ENCODE assay signal across 26 cellular contexts in genomic region chr2:241866896-241867631, GRCh38. TPM values are rescaled to one million over a fixed set of nuclear protein-coding genes. Genes with fewer than 3 reads are reported as not detected.
DNase-seq lines count a peak whose midpoint lies in the region; ATAC-seq, FAIRE-seq and TF ChIP-seq lines count a peak whose summit lies in the region.
"Had no signal": no experiment of that assay in that cellular context is flagged by ENCODE, and none has a peak within 500 bp of the region (broad histone marks: within the 10 kb centered on the region; RNA-seq: fewer than 3 reads in every experiment).

No MANE protein-coding gene starts in this region.

- H3K36me3 Mint-ChIP-seq in T-cell, result no peaks in the 10 kb centered on the region

- H3K4me3 Mint-ChIP-seq in T-cell, result peak overlapping the region in 1 of 3 donors; percentile 84
- H3K4me3 Mint-ChIP-seq: activated B cell treated with CpG ODN at 0.5 μM for 24 hours; activated T-cell treated with anti-CD3 and anti-CD28 coated beads, Interleukin-2, amount 50 U/mL, for 4 hours; H9 had no signal

- H3K4me1 Mint-ChIP-seq in T-cell, result peaks cover 42 to 68% (median 58%) of the 10 kb centered on the region in 3 donors

- H3K4me3 ChIP-seq in RWPE2 (ENCODE audit: severe bottlenecking) (no peak overlapping the region), kidney (ENCODE audit: low read length in 2 of 2) (no peak overlapping the region), thymus (ENCODE audit: low read length) (peak overlapping the region; percentile 14), GM23248 (no peak overlapping the region)
- H3K4me3 ChIP-seq: hepatocyte, lower lobe of right lung, MG63, upper lobe of left lung had no signal

- WGBS in thymus, result 28% methylated on average over 28 of the region's 28 CpGs
- WGBS in GM23248 (ENCODE audit: low coverage in 1 of 2, low lambda C conversion rate in 2 of 2, missing lambda C conversion rate in 2 of 2), 2 experiments, result 67 to 70% methylated on average over 28 of the region's 28 CpGs

- H3K27me3 ChIP-seq in RWPE2 (ENCODE audit: insufficient read depth, poor library complexity, severe bottlenecking) (no peaks in the 10 kb centered on the region), thymus (ENCODE audit: control insufficient read depth, insufficient read depth) (no peaks in the 10 kb centered on the region), GM23248 (replicated peaks; ENCODE audit: insufficient read depth) (peaks cover 16% of the 10 kb centered on the region)
- H3K27me3 ChIP-seq: hepatocyte, MG63 had no signal

- H3K9me3 Mint-ChIP-seq in T-cell, result no peaks in the 10 kb centered on the region
- H3K9me3 Mint-ChIP-seq: activated B cell treated with CpG ODN at 0.5 μM for 24 hours; activated T-cell treated with anti-CD3 and anti-CD28 coated beads, Interleukin-2, amount 50 U/mL, for 4 hours had no signal

- no peak for ATAC-seq in Right ventricle myocardium superior (ENCODE audit: poor library complexity)
- peak; percentile 4; the same call in 1 of the 3 replicates for ATAC-seq in RWPE2 (ENCODE audit: low read depth)
- ATAC-seq in T-cell (replicated peaks in 1 of 4), result no peak

- no peaks in the 10 kb centered on the region for H3K9me2 ChIP-seq in GM23248 (ENCODE audit: insufficient read depth)

- H3F3A ChIP-seq in GM23248 (ENCODE audit: insufficient read depth), result peaks cover 6% of the 10 kb centered on the region; the same call in 1 of the 2 replicates

- H3K27me3 Mint-ChIP-seq in T-cell, result peaks cover 10 to 28% of the 10 kb centered on the region in 2 donors

- CTCF ChIA-PET in T-cell (lab: Charles Lee), result interaction anchor here in 1 of 2 donors (0.6 kb wide), 1 partner anchor 1039 kb away, joined by 3 read pairs; no protein-coding TSS in a partner anchor

- no peak overlapping the region for H3K27ac ChIP-seq in RWPE2 (ENCODE audit: poor library complexity, severe bottlenecking)
- H3K27ac ChIP-seq in kidney (ENCODE audit: low read depth in 2 of 2, low read length in 2 of 2), result no peak overlapping the region
- H3K27ac ChIP-seq in thymus (ENCODE audit: low read depth), result peak overlapping the region; percentile 90
- no peak overlapping the region for H3K27ac ChIP-seq in GM23248
- H3K27ac ChIP-seq: C4-2B, epithelial cell of prostate, hepatocyte, lower lobe of right lung had no signal

- no peaks in the 10 kb centered on the region for H4K20me1 ChIP-seq in GM23248 (ENCODE audit: insufficient read depth)

- POLR2A ChIA-PET in T-cell (lab: Charles Lee), result interaction anchor here in 1 of 2 donors (1.9 kb wide), 1 partner anchor 104 kb away, joined by 9 read pairs; no protein-coding TSS in a partner anchor

- no peak overlapping the region for H3K4me2 ChIP-seq in GM23248 (ENCODE audit: unreplicated experiment)
- H3K4me2 ChIP-seq: hepatocyte had no signal

- TF ChIP-seq CTCF in RWPE2 (IDR thresholded peaks at IDR 0.05; ENCODE audit: poor library complexity, severe bottlenecking) (no peak), kidney (IDR thresholded peaks at IDR 0.05; ENCODE audit: borderline replicate concordance, extremely low read depth, insufficient read depth) (no peak)

- no peaks in the 10 kb centered on the region for H3K79me2 ChIP-seq in GM23248 (ENCODE audit: insufficient read depth)
- H3K79me2 ChIP-seq: hepatocyte had no signal

- DNase-seq in Right ventricle myocardium superior, result peak; percentile 32
- no peak for DNase-seq in cardiac septum (ENCODE audit: low spot score)
- DNase-seq in RWPE2 (ENCODE audit: low spot score), result no peak
- DNase-seq in kidney, result peak; percentile 68
- no peak for DNase-seq in T-cell
- no peak for DNase-seq in D341Med (ENCODE audit: low spot score)
- no peak for DNase-seq in GM23248
- DNase-seq: ACHN; activated B cell treated with CpG ODN at 0.5 μM for 24 hours; activated CD8-positive, alpha-beta memory T cell treated with anti-CD3 and anti-CD28 coated beads for 24 hours; activated naive CD4-positive, alpha-beta T cell treated with Interleukin-2 at 50 U/mL for 16 hours; activated T-cell treated with anti-CD3 and anti-CD28 coated beads, Interleukin-2, amount 50 U/mL, for 4 hours; DMS 273 treated with DMSO at 0.1 percent for 48 hours; lower lobe of right lung; MG63; NCI-H1417; NCI-H2107; NCI-H510A; T-helper 9 cell had no signal

- no peaks in the 10 kb centered on the region for H3K36me3 ChIP-seq in RWPE2 (ENCODE audit: low read depth)
- H3K36me3 ChIP-seq in kidney (ENCODE audit: control insufficient read depth in 1 of 2, insufficient read depth in 2 of 2, low read length in 2 of 2), result no peaks in the 10 kb centered on the region
- H3K36me3 ChIP-seq in thymus (ENCODE audit: control insufficient read depth, insufficient read depth), result no peaks in the 10 kb centered on the region
- H3K36me3 ChIP-seq in GM23248 (ENCODE audit: low read depth), result no peaks in the 10 kb centered on the region
- H3K36me3 ChIP-seq: lower lobe of right lung, MG63, upper lobe of left lung had no signal

- no peak overlapping the region for H3K9ac ChIP-seq in kidney (ENCODE audit: low read length in 2 of 2)
- H3K9ac ChIP-seq in GM23248, result no peak overlapping the region

- intact Hi-C loops in Right ventricle myocardium superior (cut with DNase I), result no loop called here
- intact Hi-C loops in cardiac septum (cut with DNase I), result no loop called here
- intact Hi-C loops in kidney (cut with DNase I), result no loop called here

- H3K9me3 ChIP-seq in RWPE2 (ENCODE audit: severe bottlenecking) (no peaks in the 10 kb centered on the region), kidney (ENCODE audit: control insufficient read depth in 1 of 2, low read length in 2 of 2) (no peaks in the 10 kb centered on the region), thymus (ENCODE audit: control insufficient read depth) (no peaks in the 10 kb centered on the region), GM23248 (ENCODE audit: low read depth) (no peaks in the 10 kb centered on the region)
- H3K9me3 ChIP-seq: lower lobe of right lung, upper lobe of left lung had no signal

- H2AFZ ChIP-seq in GM23248, result no peak overlapping the region
- H2AFZ ChIP-seq: hepatocyte had no signal

- in situ Hi-C loops in GM23248 (cut with MboI), result no loop called here

- H3K4me1 ChIP-seq in RWPE2 (ENCODE audit: insufficient read depth, poor library complexity, severe bottlenecking), result no peaks in the 10 kb centered on the region
- H3K4me1 ChIP-seq in kidney (ENCODE audit: control insufficient read depth in 1 of 2, insufficient read depth in 1 of 2, low read depth in 1 of 2, low read length in 2 of 2), result peaks cover 0 to 6% of the 10 kb centered on the region in 2 donors
- H3K4me1 ChIP-seq in thymus (ENCODE audit: control insufficient read depth, insufficient read depth, low read length), result peaks cover 76% of the 10 kb centered on the region
- H3K4me1 ChIP-seq in GM23248 (ENCODE audit: insufficient read depth), result no peaks in the 10 kb centered on the region
- H3K4me1 ChIP-seq: lower lobe of right lung had no signal

- no peak for FAIRE-seq in kidney (lab: Jason Lieb, UNC)

- peak overlapping the region in 1 of 2 donors; percentile 55 for H3K27ac Mint-ChIP-seq in T-cell
- H3K27ac Mint-ChIP-seq: activated B cell treated with CpG ODN at 0.5 μM for 24 hours, H9 had no signal

RNA-seq across cellular contexts. Expression of gene RTP5, which starts 2.5 kb away (rescaled TPM):
- total RNA-seq in Right ventricle myocardium superior (not detected), cardiac septum (0.08 TPM), kidney (0.13 TPM), T-cell (1 to 10 TPM in 4 of 5 donors, under 1 TPM in 1; 0.26 to 1.4 (median 1.3) TPM)
- polyA plus RNA-seq in kidney (ENCODE audit: insufficient read depth, low read depth, low replicate concordance) (not detected), thymus (3.7 TPM), GM23248 (2016; fragmentation: Nextera tagmentation; extraction: Ambion mirVana) (not detected in 2 replicates)
- total RNA-seq in GM23248 (2014; rRNA removed; shearing (Covaris generic)), result not detected in 2 replicates
- total RNA-seq: activated B cell treated with CpG ODN at 0.5 μM for 24 hours, H9, hepatocyte, IMR-90, lower lobe of right lung had no signal
- polyA plus RNA-seq: hepatocyte, IMR-90 had no signal

RNA-seq across cellular contexts. Expression of gene PDCD1, which starts 8.4 kb away (rescaled TPM):
- total RNA-seq in Right ventricle myocardium superior (2.0 TPM), cardiac septum (2.0 TPM), kidney (1.6 TPM), T-cell (1 to 10 TPM; 1.3 to 6.8 (median 5.2) TPM)
- polyA plus RNA-seq in kidney (ENCODE audit: insufficient read depth, low read depth, low replicate concordance) (0.49 TPM), thymus (12.7 TPM), GM23248 (2016; fragmentation: Nextera tagmentation; extraction: Ambion mirVana) (not detected in 2 replicates)
- not detected in 2 replicates for total RNA-seq in GM23248 (2014; rRNA removed; shearing (Covaris generic))
- total RNA-seq: hepatocyte, IMR-90 had no signal
- polyA plus RNA-seq: IMR-90 had no signal

RNA-seq across cellular contexts. Expression of gene NEU4, which starts 58.1 kb away (rescaled TPM):
- total RNA-seq in Right ventricle myocardium superior (not detected), cardiac septum (not detected), kidney (0.76 TPM), T-cell (1 to 10 TPM in 2 of 5 donors, under 1 TPM in 1, not detected in 2; 0.26 to 1.6 (median 1.4) TPM)
- polyA plus RNA-seq in kidney (ENCODE audit: insufficient read depth, low read depth, low replicate concordance) (2.8 TPM), thymus (1.1 TPM), GM23248 (2016; fragmentation: Nextera tagmentation; extraction: Ambion mirVana) (not detected in 2 replicates)
- total RNA-seq in GM23248 (2014; rRNA removed; shearing (Covaris generic)), result not detected in 2 replicates
- total RNA-seq: IMR-90, lower lobe of right lung had no signal
- polyA plus RNA-seq: IMR-90 had no signal

Comparison
In these comparisons a context has a peak if more than half of its experiments do, and no peak if none do; other contexts are left out.
1. DNase-seq: peak in Right ventricle myocardium superior (single experiment) and kidney (single experiment); none in cardiac septum (single experiment), RWPE2 (single experiment), T-cell (0 of 34), D341Med (single experiment) and GM23248 (single experiment).